20 cellular contexts compared by ENCODE assay signal in genomic region chr3:11605398-11605797, GRCh38. TPM values are rescaled to one million over a fixed set of nuclear protein-coding genes. Genes with fewer than 3 reads are reported as not detected.
DNase-seq lines count a peak whose midpoint lies in the region; ATAC-seq and TF ChIP-seq lines count a peak whose summit lies in the region.
"Had no signal": no experiment of that assay in that cellular context is flagged by ENCODE, and none has a peak within 500 bp of the region (broad histone marks: within the 10 kb centered on the region; RNA-seq: fewer than 3 reads in every experiment).

No MANE protein-coding gene starts in this region.

- H3K9me3 ChIP-seq in ascending aorta (no peaks in the 10 kb centered on the region), thoracic aorta (no peaks in the 10 kb centered on the region)

- TF ChIP-seq CTCF in ascending aorta (IDR thresholded peaks at IDR 0.05), result no peak
- TF ChIP-seq CTCF in thoracic aorta (IDR thresholded peaks at IDR 0.05), result no peak

- H3K27ac ChIP-seq in ascending aorta, result peak overlapping the region; percentile 68 to 91
- peak overlapping the region; percentile 49 to 62 for H3K27ac ChIP-seq in thoracic aorta
- H3K27ac ChIP-seq: 22Rv1 had no signal

- H3K27me3 ChIP-seq in ascending aorta (no peaks in the 10 kb centered on the region), thoracic aorta (replicated peaks; ENCODE audit: insufficient read depth) (no peaks in the 10 kb centered on the region)

- ATAC-seq in activated CD4-positive, alpha-beta T cell treated with anti-CD3 and anti-CD28 coated beads for 36 hours, result no peak
- ATAC-seq in naive B cell (ENCODE audit: low read depth in 2 of 2), result no peak
- ATAC-seq in thoracic aorta (ENCODE audit: insufficient number of reproducible peaks, low FRiP score, low read depth), result no peak
- no peak for ATAC-seq in HG02885 (IDR thresholded peaks at IDR 0.05; ENCODE audit: poor library complexity, unreplicated experiment)
- ATAC-seq: activated T-cell treated with anti-CD3 and anti-CD28 coated beads, Interleukin-2, amount 50 U/mL, for 72 hours; left cardiac atrium had no signal

- H3K4me3 ChIP-seq in ascending aorta, result no peak overlapping the region
- H3K4me3 ChIP-seq in thoracic aorta, result no peak overlapping the region

- intact Hi-C loops in activated CD4-positive, alpha-beta T cell treated with anti-CD3 and anti-CD28 coated beads for 36 hours (cut with DNase I, micrococcal nuclease), result no loop called here
- intact Hi-C loops in ascending aorta (cut with DNase I), result no loop called here

- no peaks in the 10 kb centered on the region for H3K27me3 Mint-ChIP-seq in activated CD4-positive, alpha-beta T cell treated with anti-CD3 and anti-CD28 coated beads for 36 hours
- H3K27me3 Mint-ChIP-seq in activated CD4-positive, alpha-beta T cell treated with anti-CD3 and anti-CD28 coated beads, Interleukin-2, amount 10 ng/mL, durations not matched to agents 7 days and 5 days, result no peaks in the 10 kb centered on the region
- no peaks in the 10 kb centered on the region for H3K27me3 Mint-ChIP-seq in naive B cell
- no peaks in the 10 kb centered on the region for H3K27me3 Mint-ChIP-seq in activated naive CD4-positive, alpha-beta T cell treated with anti-CD3 and anti-CD28 coated beads, Interleukin-2, amount 10 ng/mL, durations not matched to agents 7 days and 5 days
- H3K27me3 Mint-ChIP-seq: CD8-positive, alpha-beta memory T cell had no signal

- peaks cover 25% of the 10 kb centered on the region for H3K36me3 Mint-ChIP-seq in activated CD4-positive, alpha-beta T cell treated with anti-CD3 and anti-CD28 coated beads for 36 hours (ENCODE audit: low read depth)
- H3K36me3 Mint-ChIP-seq in activated CD4-positive, alpha-beta T cell treated with anti-CD3 and anti-CD28 coated beads, Interleukin-2, amount 10 ng/mL, durations not matched to agents 7 days and 5 days (ENCODE audit: low read depth), result peaks cover 33% of the 10 kb centered on the region
- H3K36me3 Mint-ChIP-seq in naive B cell, result peaks cover under 1 to 6% of the 10 kb centered on the region in 2 donors
- peaks cover 26% of the 10 kb centered on the region for H3K36me3 Mint-ChIP-seq in activated naive CD4-positive, alpha-beta T cell treated with anti-CD3 and anti-CD28 coated beads, Interleukin-2, amount 10 ng/mL, durations not matched to agents 7 days and 5 days

- peaks cover 62% of the 10 kb centered on the region for H3K4me1 Mint-ChIP-seq in activated CD4-positive, alpha-beta T cell treated with anti-CD3 and anti-CD28 coated beads for 36 hours
- peaks cover 31% of the 10 kb centered on the region for H3K4me1 Mint-ChIP-seq in activated CD4-positive, alpha-beta T cell treated with anti-CD3 and anti-CD28 coated beads, Interleukin-2, amount 10 ng/mL, durations not matched to agents 7 days and 5 days
- peaks cover 30 to 44% (median 40%) of the 10 kb centered on the region in 3 donors for H3K4me1 Mint-ChIP-seq in naive B cell
- H3K4me1 Mint-ChIP-seq in activated naive CD4-positive, alpha-beta T cell treated with anti-CD3 and anti-CD28 coated beads, Interleukin-2, amount 10 ng/mL, durations not matched to agents 7 days and 5 days, result peaks cover 6% of the 10 kb centered on the region

- no peaks in the 10 kb centered on the region for H3K9me3 Mint-ChIP-seq in activated CD4-positive, alpha-beta T cell treated with anti-CD3 and anti-CD28 coated beads for 36 hours (ENCODE audit: low read depth)
- no peaks in the 10 kb centered on the region for H3K9me3 Mint-ChIP-seq in activated CD4-positive, alpha-beta T cell treated with anti-CD3 and anti-CD28 coated beads, Interleukin-2, amount 10 ng/mL, durations not matched to agents 7 days and 5 days
- H3K9me3 Mint-ChIP-seq in naive B cell, result no peaks in the 10 kb centered on the region
- H3K9me3 Mint-ChIP-seq in activated naive CD4-positive, alpha-beta T cell treated with anti-CD3 and anti-CD28 coated beads, Interleukin-2, amount 10 ng/mL, durations not matched to agents 7 days and 5 days, result no peaks in the 10 kb centered on the region
- H3K9me3 Mint-ChIP-seq: activated T-cell treated with anti-CD3 and anti-CD28 coated beads, Interleukin-2, amount 50 U/mL, for 72 hours; CD8-positive, alpha-beta memory T cell had no signal

- H3K4me1 ChIP-seq in ascending aorta, result peaks cover 9 to 48% of the 10 kb centered on the region in 2 donors
- peaks cover 34 to 88% of the 10 kb centered on the region in 2 donors for H3K4me1 ChIP-seq in thoracic aorta (ENCODE audit: control insufficient read depth in 1 of 2, low read depth in 2 of 2)

- peak overlapping the region; percentile 7 for H3K27ac Mint-ChIP-seq in activated CD4-positive, alpha-beta T cell treated with anti-CD3 and anti-CD28 coated beads for 36 hours
- no peak overlapping the region for H3K27ac Mint-ChIP-seq in activated CD4-positive, alpha-beta T cell treated with anti-CD3 and anti-CD28 coated beads, Interleukin-2, amount 10 ng/mL, durations not matched to agents 7 days and 5 days
- peak overlapping the region; percentile 0 to 68 (median 28) for H3K27ac Mint-ChIP-seq in naive B cell
- no peak overlapping the region for H3K27ac Mint-ChIP-seq in activated naive CD4-positive, alpha-beta T cell treated with anti-CD3 and anti-CD28 coated beads, Interleukin-2, amount 10 ng/mL, durations not matched to agents 7 days and 5 days
- H3K27ac Mint-ChIP-seq: activated T-cell treated with anti-CD3 and anti-CD28 coated beads, Interleukin-2, amount 50 U/mL, for 72 hours had no signal

- H3K36me3 ChIP-seq in ascending aorta, result no peaks in the 10 kb centered on the region
- no peaks in the 10 kb centered on the region for H3K36me3 ChIP-seq in thoracic aorta

- CTCF ChIA-PET in activated CD4-positive, alpha-beta T cell treated with anti-CD3 and anti-CD28 coated beads for 36 hours (lab: Charles Lee), result interaction anchor here (0.7 kb wide), 1 partner anchor 9 kb away, joined by 4 read pairs; no protein-coding TSS in a partner anchor
- CTCF ChIA-PET in activated CD4-positive, alpha-beta T cell treated with anti-CD3 and anti-CD28 coated beads, Interleukin-2, amount 10 ng/mL, durations not matched to agents 7 days and 5 days (lab: Charles Lee), result interaction anchor here (1.6 kb wide), 1 partner anchor 13 kb away, joined by 6 read pairs; no protein-coding TSS in a partner anchor
- CTCF ChIA-PET in activated naive CD4-positive, alpha-beta T cell treated with anti-CD3 and anti-CD28 coated beads, Interleukin-2, amount 10 ng/mL, durations not matched to agents 7 days and 5 days (lab: Charles Lee), result no interaction called here

- DNase-seq in activated CD4-positive, alpha-beta T cell treated with anti-CD3 and anti-CD28 coated beads for 36 hours, result no peak
- DNase-seq in activated CD4-positive, alpha-beta T cell treated with anti-CD3 and anti-CD28 coated beads, Interleukin-2, amount 10 ng/mL, durations not matched to agents 7 days and 5 days, result no peak
- DNase-seq in ascending aorta (ENCODE audit: low spot score in 2 of 2) (no peak), naive B cell (no peak), thoracic aorta (ENCODE audit: low spot score) (no peak), AML-193 (lab: John Stamatoyannopoulos, UW) (no peak)
- DNase-seq in activated naive CD4-positive, alpha-beta T cell treated with anti-CD3 and anti-CD28 coated beads, Interleukin-2, amount 10 ng/mL, durations not matched to agents 7 days and 5 days, result no peak
- DNase-seq: activated CD4-positive, alpha-beta T cell treated with anti-CD3 and anti-CD28 coated beads, Interleukin-2, amount 50 U/mL, for 1 hour; activated T-cell treated with anti-CD3 and anti-CD28 coated beads, Interleukin-2, amount 50 U/mL, for 72 hours; amygdala; CD8-positive, alpha-beta memory T cell; cortex of kidney; hippocampal formation; left cardiac atrium; NCI-H1048; SIG-M5; stimulated activated naive CD4-positive, alpha-beta T cell; T1000 had no signal

- no peak overlapping the region for H3K4me3 Mint-ChIP-seq in activated CD4-positive, alpha-beta T cell treated with anti-CD3 and anti-CD28 coated beads for 36 hours
- H3K4me3 Mint-ChIP-seq in activated CD4-positive, alpha-beta T cell treated with anti-CD3 and anti-CD28 coated beads, Interleukin-2, amount 10 ng/mL, durations not matched to agents 7 days and 5 days, result no peak overlapping the region
- no peak overlapping the region for H3K4me3 Mint-ChIP-seq in naive B cell
- H3K4me3 Mint-ChIP-seq in activated naive CD4-positive, alpha-beta T cell treated with anti-CD3 and anti-CD28 coated beads, Interleukin-2, amount 10 ng/mL, durations not matched to agents 7 days and 5 days, result no peak overlapping the region
- H3K4me3 Mint-ChIP-seq: activated T-cell treated with anti-CD3 and anti-CD28 coated beads, Interleukin-2, amount 50 U/mL, for 72 hours; CD8-positive, alpha-beta memory T cell had no signal

- POLR2A ChIA-PET in activated CD4-positive, alpha-beta T cell treated with anti-CD3 and anti-CD28 coated beads for 36 hours (lab: Charles Lee), result no interaction called here
- POLR2A ChIA-PET in activated CD4-positive, alpha-beta T cell treated with anti-CD3 and anti-CD28 coated beads, Interleukin-2, amount 10 ng/mL, durations not matched to agents 7 days and 5 days (lab: Charles Lee), result no interaction called here

RNA-seq across cellular contexts. Expression of gene VGLL4, which starts 38.3 kb away (rescaled TPM):
- total RNA-seq in activated CD4-positive, alpha-beta T cell treated with anti-CD3 and anti-CD28 coated beads for 36 hours, result 10 to 100 TPM; 24.4 to 24.9 TPM
- total RNA-seq in activated CD4-positive, alpha-beta T cell treated with anti-CD3 and anti-CD28 coated beads, Interleukin-2, amount 10 ng/mL, durations not matched to agents 7 days and 5 days, result 10 to 100 TPM; 34.2 to 35.5 TPM
- total RNA-seq in ascending aorta (146 TPM), thoracic aorta (100 to 1,000 TPM; 113 to 114 TPM)
- polyA plus RNA-seq in naive B cell (ENCODE audit: low read depth in 6 of 6), result 10 to 100 TPM in 5 of 6 donors, 1 to 10 TPM in 1; 7.9 to 16.0 (median 13.8) TPM

Comparison
In these comparisons a context has a peak if more than half of its experiments do, and no peak if none do; other contexts are left out.
1. H3K27ac Mint-ChIP-seq: peak in activated CD4-positive, alpha-beta T cell treated with anti-CD3 and anti-CD28 coated beads for 36 hours (single experiment) and naive B cell (6 of 6); none in activated CD4-positive, alpha-beta T cell treated with anti-CD3 and anti-CD28 coated beads, Interleukin-2, amount 10 ng/mL, durations not matched to agents 7 days and 5 days (single experiment) and activated naive CD4-positive, alpha-beta T cell treated with anti-CD3 and anti-CD28 coated beads, Interleukin-2, amount 10 ng/mL, durations not matched to agents 7 days and 5 days (single experiment).